ENCODE assay signal across 24 cellular contexts in genomic region chr13:61761690-61762089, GRCh38.
DNase-seq lines count a peak whose midpoint lies in the region; ATAC-seq, FAIRE-seq and TF ChIP-seq lines count a peak whose summit lies in the region.
"Had no signal": no experiment of that assay in that cellular context is flagged by ENCODE, and none has a peak within 500 bp of the region (broad histone marks: within the 10 kb centered on the region; RNA-seq: fewer than 3 reads in every experiment).

No MANE protein-coding gene starts in this region.

- no peak overlapping the region for H2BK15ac ChIP-seq in IMR-90 (ENCODE audit: low read depth, low read length)

- no peak for TF ChIP-seq RAD21 in HepG2 (CRISPR knock-in tag; IDR thresholded peaks at IDR 0.05)
- TF ChIP-seq RAD21 in IMR-90 (IDR thresholded peaks at IDR 0.05; ENCODE audit: low read length) = no peak

- no peak for TF ChIP-seq EP300 in HepG2 (IDR thresholded peaks at IDR 0.05; ENCODE audit: low read depth in 2 of 2, low read length in 2 of 2)
- no peak for TF ChIP-seq EP300 in HepG2 (CRISPR knock-in tag; IDR thresholded peaks at IDR 0.05; ENCODE audit: borderline replicate concordance)
- TF ChIP-seq EP300 in ovary (IDR thresholded peaks at IDR 0.05) = no peak

- H3K9me3 ChIP-seq in HepG2 (ENCODE audit: low read length) = no peaks in the 10 kb centered on the region
- no peaks in the 10 kb centered on the region for H3K9me3 ChIP-seq in right lobe of liver
- peaks cover 14% of the 10 kb centered on the region; the same call in 1 of the 2 replicates for H3K9me3 ChIP-seq in IMR-90 (ENCODE audit: control insufficient read depth, insufficient read depth, low read length)
- peaks cover 1% of the 10 kb centered on the region for H3K9me3 ChIP-seq in osteoblast (ENCODE audit: low read depth, low read length)
- no peaks in the 10 kb centered on the region for H3K9me3 ChIP-seq in ovary
- H3K9me3 ChIP-seq: BE2C, BLaER1 had no signal

- H3K27ac ChIP-seq in HepG2 (ENCODE audit: extremely low read length, insufficient read depth, low read length) (no peak overlapping the region), right lobe of liver (no peak overlapping the region), IMR-90 (ENCODE audit: insufficient read depth, low read length) (no peak overlapping the region), osteoblast (ENCODE audit: low read depth, low read length) (no peak overlapping the region), ovary (no peak overlapping the region)
- H3K27ac ChIP-seq: 22Rv1, BLaER1 had no signal

- H3K4me2 ChIP-seq in HepG2 (ENCODE audit: low read depth, low read length) = no peak overlapping the region
- no peak overlapping the region for H3K4me2 ChIP-seq in IMR-90 (ENCODE audit: low read depth, low read length)
- no peak overlapping the region for H3K4me2 ChIP-seq in osteoblast (ENCODE audit: insufficient read depth, low read length)
- H3K4me2 ChIP-seq: BLaER1 had no signal

- H3K36me3 ChIP-seq in HepG2 (replicated peaks in 1 of 2; ENCODE audit: control insufficient read depth in 1 of 2, insufficient read depth in 2 of 2, low read length in 2 of 2) = no peaks in the 10 kb centered on the region
- no peaks in the 10 kb centered on the region for H3K36me3 ChIP-seq in right lobe of liver
- H3K36me3 ChIP-seq in IMR-90 (ENCODE audit: control insufficient read depth, insufficient read depth, low read length) = no peaks in the 10 kb centered on the region
- H3K36me3 ChIP-seq in osteoblast (ENCODE audit: insufficient read depth, low read length) = no peaks in the 10 kb centered on the region
- no peaks in the 10 kb centered on the region for H3K36me3 ChIP-seq in ovary
- H3K36me3 ChIP-seq: BE2C, BLaER1 had no signal

- H3K4me1 ChIP-seq in HepG2 (ENCODE audit: insufficient read depth, low read length) (no peaks in the 10 kb centered on the region), right lobe of liver (no peaks in the 10 kb centered on the region), IMR-90 (ENCODE audit: control insufficient read depth, insufficient read depth, low read length) (no peaks in the 10 kb centered on the region), osteoblast (ENCODE audit: insufficient read depth, low read length) (no peaks in the 10 kb centered on the region), ovary (ENCODE audit: insufficient read depth) (no peaks in the 10 kb centered on the region)
- H3K4me1 ChIP-seq: BE2C, BLaER1 had no signal

- H2BK5ac ChIP-seq in IMR-90 (ENCODE audit: low read depth, low read length, poor library complexity, severe bottlenecking) = no peak overlapping the region

- H3K9me1 ChIP-seq in IMR-90 (ENCODE audit: insufficient read depth, low read length) = no peaks in the 10 kb centered on the region

- H3K4me3 ChIP-seq in HepG2 (replicated peaks in 1 of 3; ENCODE audit: insufficient read depth in 1 of 3, low read depth in 2 of 3, low read length in 3 of 3) (no peak overlapping the region), right lobe of liver (no peak overlapping the region), IMR-90 (ENCODE audit: insufficient read depth, low read depth, low read length) (no peak overlapping the region), osteoblast (ENCODE audit: insufficient read depth, low read length) (no peak overlapping the region), ovary (no peak overlapping the region)
- H3K4me3 ChIP-seq: BLaER1, GM12878 had no signal

- H4K20me1 ChIP-seq in HepG2 (ENCODE audit: insufficient read depth, low read length) (no peaks in the 10 kb centered on the region), IMR-90 (ENCODE audit: insufficient read depth, low read length) (no peaks in the 10 kb centered on the region), osteoblast (ENCODE audit: insufficient read depth, low read length) (no peaks in the 10 kb centered on the region)
- H4K20me1 ChIP-seq: BLaER1 had no signal

- no peak overlapping the region for H4K5ac ChIP-seq in IMR-90 (ENCODE audit: low read depth, low read length)

- intact Hi-C loops in HepG2 (cut with micrococcal nuclease; ENCODE audit: unreplicated experiment) (no loop called here), right lobe of liver (cut with DNase I) (no loop called here), IMR-90 (cut with micrococcal nuclease) (no loop called here), ovary (cut with DNase I) (no loop called here)

- H3K4ac ChIP-seq in IMR-90 (ENCODE audit: low read depth, low read length) = no peak overlapping the region

- CTCF ChIA-PET in HepG2 (lab: Yijun Ruan, JAX; ENCODE audit: low intra/inter-chr PET ratio, low total read pairs) = no interaction called here
- CTCF ChIA-PET in IMR-90 (lab: Yijun Ruan, JAX) = no interaction called here

- FAIRE-seq in HepG2 (lab: Jason Lieb, UNC) = no peak
- FAIRE-seq: G401.6, GM12878, GM12892, GM18507 had no signal

- H3K9ac ChIP-seq in HepG2 (ENCODE audit: insufficient read depth, low read depth, low read length) = no peak overlapping the region
- no peak overlapping the region for H3K9ac ChIP-seq in IMR-90 (ENCODE audit: low read depth, low read length)
- H3K9ac ChIP-seq: BLaER1 had no signal

- no peak overlapping the region for H3K23ac ChIP-seq in IMR-90 (ENCODE audit: low read depth, low read length)

- H3K18ac ChIP-seq in IMR-90 (ENCODE audit: low read depth, low read length) = no peak overlapping the region

- dilution Hi-C loops in IMR-90 (cut with HindIII; ENCODE audit: low sequenced_read_pairs, unreplicated experiment) = no loop called here

- no peak overlapping the region for H2BK120ac ChIP-seq in IMR-90 (ENCODE audit: low read depth, low read length)

- no peak overlapping the region for H3K14ac ChIP-seq in IMR-90 (replicated peaks; ENCODE audit: low read depth, low read length)

- no peak for ATAC-seq in HepG2
- ATAC-seq in right lobe of liver = no peak
- ATAC-seq in IMR-90 (ENCODE audit: low read depth) = no peak
- ATAC-seq: GM12878 had no signal

- WGBS in HepG2 (ENCODE audit: low lambda C conversion rate) = 3% methylated on average over 1 of the region's 1 CpG
- WGBS in right lobe of liver (ENCODE audit: insufficient coverage, low coverage, low lambda C conversion rate, missing lambda C conversion rate) = 42% methylated on average over 1 of the region's 1 CpG
- WGBS in IMR-90 (ENCODE audit: extremely low coverage in 2 of 2, insufficient read length in 1 of 2), 2 experiments = no CpG with 5 or more reads among the region's 1 CpG
- WGBS in ovary, 3 donors = 74 to 88% (median 85%) methylated on average over 1 of the region's 1 CpG

- DNase-seq in HepG2 (ENCODE audit: low spot score) (no peak), right lobe of liver (no peak), IMR-90 (no peak), osteoblast (ENCODE audit: insufficient read length, low spot score, missing footprints) (peak; percentile 6), DMS79 treated with DMSO at 0.1 percent for 48 hours (lab: John Stamatoyannopoulos, UW) (no peak), ovary (no peak)
- DNase-seq: ACHN; BE2C; C1 segment of cervical spinal cord; CD4-positive, alpha-beta memory T cell; CD4-positive, CD25-positive, alpha-beta regulatory T cell; CD8-positive, alpha-beta memory T cell; COR-L47; DMS 273 treated with DMSO at 0.1 percent for 48 hours; DMS153; DMS53; DMS79; GF-D8 had no signal

- TF ChIP-seq CTCF in HepG2 (CRISPR knock-in tag; IDR thresholded peaks at IDR 0.05) = no peak
- no peak for TF ChIP-seq CTCF in right lobe of liver (IDR thresholded peaks at IDR 0.05)
- TF ChIP-seq CTCF in IMR-90 (conservative IDR thresholded peaks at IDR 0.05; ENCODE audit: low read depth, low read length) = no peak
- TF ChIP-seq CTCF in osteoblast (IDR thresholded peaks at IDR 0.05; ENCODE audit: extremely low read depth, low read depth, low read length) = no peak
- no peak for TF ChIP-seq CTCF in ovary (IDR thresholded peaks at IDR 0.05)

- H3K56ac ChIP-seq in IMR-90 (ENCODE audit: extremely low read depth, insufficient read depth, low read length) = no peak overlapping the region; the same call in 1 of the 2 replicates

- H3K79me2 ChIP-seq in HepG2 (ENCODE audit: insufficient read depth, low read length) = no peaks in the 10 kb centered on the region
- no peaks in the 10 kb centered on the region for H3K79me2 ChIP-seq in osteoblast (ENCODE audit: insufficient read depth, low read length)

- no peaks in the 10 kb centered on the region for H3K79me1 ChIP-seq in IMR-90 (ENCODE audit: low read depth in 1 of 2, low read length in 2 of 2)

- H2BK20ac ChIP-seq in IMR-90 (ENCODE audit: low read depth, low read length) = no peak overlapping the region

- POLR2A ChIA-PET in HepG2 (lab: Yijun Ruan, JAX) (no interaction called here), IMR-90 (lab: Charles Lee; ENCODE audit: unreplicated experiment) (no interaction called here)

- no peak overlapping the region for H4K91ac ChIP-seq in IMR-90 (ENCODE audit: insufficient read depth, low read depth, low read length)

- no peak overlapping the region for H2AFZ ChIP-seq in HepG2 (ENCODE audit: low read length)
- no peak overlapping the region for H2AFZ ChIP-seq in IMR-90 (replicated peaks; ENCODE audit: low read length, poor library complexity)
- no peak overlapping the region for H2AFZ ChIP-seq in osteoblast (ENCODE audit: low read length)

- no TSS peak for BruUV-seq in HepG2 (replicated peaks; lab: Mats Ljungman, UMichigan)
- BruUV-seq in IMR-90 (replicated peaks; lab: Mats Ljungman, UMichigan) = no TSS peak

- H2AK9ac ChIP-seq in IMR-90 (replicated peaks; ENCODE audit: low read depth, low read length, poor library complexity) = no peak overlapping the region

- TF ChIP-seq POLR2A in HepG2 (IDR thresholded peaks at IDR 0.05; ENCODE audit: insufficient read depth in 1 of 2, low read depth in 2 of 2, low read length in 2 of 2) (no peak), right lobe of liver (IDR thresholded peaks at IDR 0.05) (no peak), IMR-90 (IDR thresholded peaks at IDR 0.05; ENCODE audit: low read depth, low read length) (no peak), ovary (IDR thresholded peaks at IDR 0.05) (no peak)

- in situ Hi-C loops in HepG2 (cut with HindIII; ENCODE audit: extremely low pct_ligation_motif_present, low pct_unique_long_range_greater_than_20kb) (no loop called here), IMR-90 (cut with MboI; ENCODE audit: low sequenced_read_pairs) (no loop called here)

- no peaks in the 10 kb centered on the region for H3K27me3 ChIP-seq in HepG2 (ENCODE audit: control insufficient read depth in 1 of 2, insufficient read depth in 2 of 2, low read length in 2 of 2)
- H3K27me3 ChIP-seq in right lobe of liver = no peaks in the 10 kb centered on the region
- no peaks in the 10 kb centered on the region for H3K27me3 ChIP-seq in IMR-90 (ENCODE audit: control insufficient read depth, insufficient read depth, low read length)
- H3K27me3 ChIP-seq in osteoblast (ENCODE audit: insufficient read depth, low read length) = no peaks in the 10 kb centered on the region
- H3K27me3 ChIP-seq in ovary = no peaks in the 10 kb centered on the region
- H3K27me3 ChIP-seq: BE2C, BLaER1 had no signal

- no peak overlapping the region for H4K8ac ChIP-seq in IMR-90 (ENCODE audit: low read depth in 2 of 2, low read length in 2 of 2)

- no peak overlapping the region for H2AK5ac ChIP-seq in IMR-90 (ENCODE audit: low read depth, low read length)

TF ChIP-seq in HepG2, 621 proteins besides CTCF, POLR2A, EP300 and RAD21 (continues in another document):
- no peak for TF ChIP-seq ZNF382 (CRISPR knock-in tag; IDR thresholded peaks at IDR 0.05; ENCODE audit: borderline replicate concordance)

TF ChIP-seq in IMR-90, 13 proteins besides CTCF, POLR2A, EP300 and RAD21 (continues in another document):
- peak; percentile 48; the same call in 1 of the 2 replicates for TF ChIP-seq MAFK (IDR thresholded peaks at IDR 0.05; ENCODE audit: low read depth, low read length)
- no peak for TF ChIP-seq SMC3 (IDR thresholded peaks at IDR 0.05; ENCODE audit: low read depth, low read length)
